ENCODE assay signal across 30 cellular contexts in genomic region chr10:13319166-13319565, GRCh38.
"Had no signal": no experiment of that assay in that cellular context is flagged by ENCODE, and none has a peak within 500 bp of the region (broad histone marks: within the 10 kb centered on the region; RNA-seq: fewer than 3 reads in every experiment).

No MANE protein-coding gene starts in this region.

- H3K27me3 Mint-ChIP-seq: activated B cell treated with CpG ODN at 0.5 μM for 24 hours; activated CD8-positive, alpha-beta T cell treated with anti-CD3 and anti-CD28 coated beads for 36 hours; activated naive CD8-positive, alpha-beta T cell treated with anti-CD3 and anti-CD28 coated beads for 36 hours; activated T-helper 17 cell treated with anti-CD3 and anti-CD28 coated beads, Interleukin-2, amount 50 U/mL, for 72 hours had no signal

- H3K4me3 Mint-ChIP-seq: activated B cell treated with CpG ODN at 0.5 μM for 24 hours; activated CD8-positive, alpha-beta T cell treated with anti-CD3 and anti-CD28 coated beads for 36 hours; activated naive CD8-positive, alpha-beta T cell treated with anti-CD3 and anti-CD28 coated beads for 36 hours; activated T-cell treated with anti-CD3 and anti-CD28 coated beads, Interleukin-2, amount 50 U/mL, for 72 hours; activated T-helper 17 cell treated with anti-CD3 and anti-CD28 coated beads, Interleukin-2, amount 50 U/mL, for 72 hours had no signal

- H3K9me3 ChIP-seq: Peyer's patch had no signal

- H3K27ac ChIP-seq: brain microvascular endothelial cell, KMS-11, Peyer's patch had no signal

- H3K4me1 ChIP-seq: Peyer's patch had no signal

- H3K27ac Mint-ChIP-seq: activated B cell treated with CpG ODN at 0.5 μM for 24 hours; activated CD8-positive, alpha-beta T cell treated with anti-CD3 and anti-CD28 coated beads for 36 hours; activated naive CD8-positive, alpha-beta T cell treated with anti-CD3 and anti-CD28 coated beads for 36 hours; activated T-cell treated with anti-CD3 and anti-CD28 coated beads, Interleukin-2, amount 50 U/mL, for 72 hours; activated T-helper 17 cell treated with anti-CD3 and anti-CD28 coated beads, Interleukin-2, amount 50 U/mL, for 72 hours had no signal

- H3K27me3 ChIP-seq: brain microvascular endothelial cell, Peyer's patch had no signal

- H3K4me1 Mint-ChIP-seq: activated B cell treated with CpG ODN at 0.5 μM for 24 hours; activated naive CD8-positive, alpha-beta T cell treated with anti-CD3 and anti-CD28 coated beads for 36 hours; activated T-helper 17 cell treated with anti-CD3 and anti-CD28 coated beads, Interleukin-2, amount 50 U/mL, for 72 hours had no signal

- ATAC-seq: activated CD8-positive, alpha-beta T cell treated with anti-CD3 and anti-CD28 coated beads for 36 hours; activated T-cell treated with anti-CD3 and anti-CD28 coated beads, Interleukin-2, amount 50 U/mL, for 72 hours; activated T-helper 17 cell treated with anti-CD3 and anti-CD28 coated beads, Interleukin-2, amount 50 U/mL, for 72 hours; PC-3 had no signal

- H3K9me3 Mint-ChIP-seq: activated B cell treated with CpG ODN at 0.5 μM for 24 hours; activated CD8-positive, alpha-beta T cell treated with anti-CD3 and anti-CD28 coated beads for 36 hours; activated naive CD8-positive, alpha-beta T cell treated with anti-CD3 and anti-CD28 coated beads for 36 hours; activated T-cell treated with anti-CD3 and anti-CD28 coated beads, Interleukin-2, amount 50 U/mL, for 72 hours; activated T-helper 17 cell treated with anti-CD3 and anti-CD28 coated beads, Interleukin-2, amount 50 U/mL, for 72 hours had no signal

- H3K4me3 ChIP-seq: Peyer's patch had no signal

- DNase-seq: activated B cell treated with CpG ODN at 0.5 μM for 24 hours; activated CD4-positive, alpha-beta T cell treated with anti-CD3 and anti-CD28 coated beads for 4 hours; activated CD4-positive, alpha-beta T cell treated with anti-CD3 and anti-CD28 coated beads, Interleukin-2, amount 50 U/mL, for 4 hours; activated CD4-positive, CD25-positive, alpha-beta regulatory T cell treated with anti-CD3 and anti-CD28 coated beads, Interleukin-2, amount 50 U/mL, for 72 hours; activated CD8-positive, alpha-beta T cell treated with anti-CD3 and anti-CD28 coated beads for 36 hours; activated effector memory CD4-positive, alpha-beta T cell treated with anti-CD3 and anti-CD28 coated beads, Interleukin-2, amount 50 U/mL, for 16 hours; activated naive CD4-positive, alpha-beta T cell; activated naive CD4-positive, alpha-beta T cell treated with anti-CD3 and anti-CD28 coated beads, Interleukin-2, amount 50 U/mL, for 16 hours; activated naive CD8-positive, alpha-beta T cell treated with anti-CD3 and anti-CD28 coated beads for 36 hours; activated T-cell treated with anti-CD3 and anti-CD28 coated beads, Interleukin-2, amount 50 U/mL, for 1 hour; activated T-cell treated with anti-CD3 and anti-CD28 coated beads, Interleukin-2, amount 50 U/mL, for 72 hours; amniotic stem cell; brain microvascular endothelial cell; MM.1S; MV-4-11; NCI-H1092; NCI-H1436 treated with DMSO at 0.1 percent for 48 hours; NCI-H1694 treated with DMSO at 0.1 percent for 48 hours; NCI-H2029; NCI-H510A; NCI-H526; NCI-H748 treated with DMSO at 0.1 percent for 48 hours; NK-92 treated with Interleukin-12 subunit alpha and Interleukin-12 subunit beta, amount 100 ng/mL, for 24 hours; PC-3; Peyer's patch; RPMI8226; SW 1271; T-helper 1 cell had no signal
